In the genomic region with DNA sequence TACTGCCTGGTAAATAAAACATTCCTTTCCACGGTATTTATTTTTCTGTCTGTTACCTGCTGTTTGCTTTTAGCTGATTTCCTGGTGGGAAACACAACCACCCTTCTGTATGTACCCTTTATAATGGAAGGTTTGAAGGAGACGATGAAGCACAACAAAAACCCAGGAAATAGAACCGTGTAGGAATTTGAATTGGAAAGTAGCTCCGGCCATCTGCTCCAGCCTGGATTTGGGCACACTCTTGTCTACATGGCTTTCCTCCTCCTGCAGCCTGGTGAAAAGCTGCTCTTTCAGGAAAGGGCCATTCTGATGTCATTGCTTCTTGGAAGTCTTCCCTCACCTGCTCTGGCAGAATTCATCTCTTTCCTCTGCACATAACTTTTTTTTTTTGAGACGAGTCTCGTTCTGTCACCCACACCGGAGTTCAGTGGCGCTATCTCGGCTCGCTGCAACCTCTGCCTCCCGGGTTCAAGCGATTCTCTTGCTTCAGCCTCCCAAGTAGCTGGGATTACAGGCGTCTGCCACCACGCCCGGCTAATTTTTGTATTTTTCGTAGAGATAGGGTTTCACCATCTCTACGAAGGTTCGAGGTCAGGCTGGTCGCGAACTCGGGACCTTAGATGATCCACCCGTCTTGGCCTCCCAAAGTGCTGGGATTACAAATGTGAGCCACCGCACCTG, we compare ENCODE assay signal across 13 cellular contexts. TPM values are rescaled to one million over a fixed set of nuclear protein-coding genes. Genes with fewer than 3 reads are reported as not detected.
DNase-seq lines count a peak whose midpoint lies in the region; ATAC-seq and TF ChIP-seq lines count a peak whose summit lies in the region.
"Had no signal": no experiment of that assay in that cellular context is flagged by ENCODE, and none has a peak within 500 bp of the region (broad histone marks: within the 10 kb centered on the region; RNA-seq: fewer than 3 reads in every experiment).

No MANE protein-coding gene starts in this region.

- H3K4me3 ChIP-seq in gastroesophageal sphincter (no peak overlapping the region), subcutaneous abdominal adipose tissue (ENCODE audit: low read depth in 1 of 5, low read length in 5 of 5) (no peak overlapping the region)
- H3K4me3 ChIP-seq: lower lobe of right lung, SJSA1 had no signal

- no peak for ATAC-seq in activated naive CD8-positive, alpha-beta T cell treated with anti-CD3 and anti-CD28 coated beads, Interleukin-2, amount 50 U/mL, for 24 hours
- ATAC-seq in gastroesophageal sphincter (no peak), HG02852 (IDR thresholded peaks at IDR 0.05; ENCODE audit: unreplicated experiment) (no peak)
- ATAC-seq: activated T-cell treated with anti-CD3 and anti-CD28 coated beads, Interleukin-2, amount 50 U/mL, for 72 hours; lower lobe of right lung had no signal

- H3K36me3 ChIP-seq in gastroesophageal sphincter (no peaks in the 10 kb centered on the region), subcutaneous abdominal adipose tissue (ENCODE audit: control insufficient read depth in 5 of 5, insufficient read depth in 5 of 5, low read length in 5 of 5) (no peaks in the 10 kb centered on the region)
- H3K36me3 ChIP-seq: lower lobe of right lung, SJSA1 had no signal

- H3K27ac ChIP-seq in gastroesophageal sphincter (peak overlapping the region in 3 of 4 donors; percentile 12 to 94 (median 93)), subcutaneous abdominal adipose tissue (ENCODE audit: low read depth, low read length) (peak overlapping the region; percentile 77)
- H3K27ac ChIP-seq: lower lobe of right lung, SJSA1 had no signal

- peaks cover 38% of the 10 kb centered on the region for H3K36me3 Mint-ChIP-seq in activated naive CD8-positive, alpha-beta T cell treated with anti-CD3 and anti-CD28 coated beads for 36 hours
- peaks cover 17% of the 10 kb centered on the region for H3K36me3 Mint-ChIP-seq in activated naive CD8-positive, alpha-beta T cell treated with anti-CD3 and anti-CD28 coated beads, Interleukin-2, amount 50 U/mL, for 24 hours (ENCODE audit: low read depth)
- no peaks in the 10 kb centered on the region for H3K36me3 Mint-ChIP-seq in HFFc6 (ENCODE audit: low read depth)

- H3K4me3 Mint-ChIP-seq in activated naive CD8-positive, alpha-beta T cell treated with anti-CD3 and anti-CD28 coated beads for 36 hours = peak overlapping the region; percentile 86
- H3K4me3 Mint-ChIP-seq in activated naive CD8-positive, alpha-beta T cell treated with anti-CD3 and anti-CD28 coated beads, Interleukin-2, amount 50 U/mL, for 24 hours = no peak overlapping the region
- no peak overlapping the region for H3K4me3 Mint-ChIP-seq in HFFc6
- H3K4me3 Mint-ChIP-seq: activated B cell treated with CpG ODN at 0.5 μM for 24 hours had no signal

- no peak for TF ChIP-seq EP300 in gastroesophageal sphincter (IDR thresholded peaks at IDR 0.05)

- H3K9me3 Mint-ChIP-seq in activated naive CD8-positive, alpha-beta T cell treated with anti-CD3 and anti-CD28 coated beads for 36 hours = no peaks in the 10 kb centered on the region
- H3K9me3 Mint-ChIP-seq in activated naive CD8-positive, alpha-beta T cell treated with anti-CD3 and anti-CD28 coated beads, Interleukin-2, amount 50 U/mL, for 24 hours = no peaks in the 10 kb centered on the region
- no peaks in the 10 kb centered on the region for H3K9me3 Mint-ChIP-seq in HFFc6
- H3K9me3 Mint-ChIP-seq: activated B cell treated with CpG ODN at 0.5 μM for 24 hours; activated T-cell treated with anti-CD3 and anti-CD28 coated beads, Interleukin-2, amount 50 U/mL, for 72 hours had no signal

- peaks cover 32% of the 10 kb centered on the region for H3K27me3 Mint-ChIP-seq in activated naive CD8-positive, alpha-beta T cell treated with anti-CD3 and anti-CD28 coated beads for 36 hours
- H3K27me3 Mint-ChIP-seq in activated naive CD8-positive, alpha-beta T cell treated with anti-CD3 and anti-CD28 coated beads, Interleukin-2, amount 50 U/mL, for 24 hours = peaks cover 33% of the 10 kb centered on the region
- peaks cover 28% of the 10 kb centered on the region for H3K27me3 Mint-ChIP-seq in HFFc6 (ENCODE audit: insufficient read depth)

- no peak for TF ChIP-seq POLR2A in gastroesophageal sphincter (IDR thresholded peaks at IDR 0.05)

- 83 to 85% methylated on average over 15 to 16 of the region's 23 CpGs for WGBS in gastroesophageal sphincter (ENCODE audit: low coverage in 1 of 2), 2 donors

- H3K9me3 ChIP-seq in gastroesophageal sphincter (no peaks in the 10 kb centered on the region), subcutaneous abdominal adipose tissue (ENCODE audit: control insufficient read depth in 5 of 5, low read length in 5 of 5) (no peaks in the 10 kb centered on the region)
- H3K9me3 ChIP-seq: lower lobe of right lung, SJSA1 had no signal

- peaks cover 25% of the 10 kb centered on the region for H3K4me1 Mint-ChIP-seq in activated naive CD8-positive, alpha-beta T cell treated with anti-CD3 and anti-CD28 coated beads for 36 hours
- peaks cover 20% of the 10 kb centered on the region for H3K4me1 Mint-ChIP-seq in activated naive CD8-positive, alpha-beta T cell treated with anti-CD3 and anti-CD28 coated beads, Interleukin-2, amount 50 U/mL, for 24 hours
- H3K4me1 Mint-ChIP-seq in HFFc6 (ENCODE audit: low read depth) = no peaks in the 10 kb centered on the region

- no peak for DNase-seq in activated naive CD8-positive, alpha-beta T cell treated with anti-CD3 and anti-CD28 coated beads for 36 hours
- no peak for DNase-seq in activated naive CD8-positive, alpha-beta T cell treated with anti-CD3 and anti-CD28 coated beads, Interleukin-2, amount 50 U/mL, for 24 hours
- peak; percentile 26 for DNase-seq in NCI-H82 treated with DMSO at 0.1 percent for 48 hours (lab: John Stamatoyannopoulos, UW; ENCODE audit: unreplicated experiment)
- no peak for DNase-seq in HFFc6
- DNase-seq in activated T-cell treated with anti-CD3 and anti-CD28 coated beads for 4 hours = no peak
- DNase-seq: activated B cell treated with CpG ODN at 0.5 μM for 24 hours; activated T-cell treated with anti-CD3 and anti-CD28 coated beads, Interleukin-2, amount 50 U/mL, for 72 hours; lower lobe of right lung; NCI-H1105 had no signal

- H3K27me3 ChIP-seq in gastroesophageal sphincter (no peaks in the 10 kb centered on the region), subcutaneous abdominal adipose tissue (ENCODE audit: control insufficient read depth in 5 of 5, insufficient read depth in 4 of 5, low read length in 5 of 5) (no peaks in the 10 kb centered on the region)

- H3K9ac ChIP-seq in subcutaneous abdominal adipose tissue (ENCODE audit: low read length in 5 of 5) = peak overlapping the region in 1 of 5 donors; percentile 13

- H3K27ac Mint-ChIP-seq in activated naive CD8-positive, alpha-beta T cell treated with anti-CD3 and anti-CD28 coated beads for 36 hours = no peak overlapping the region
- no peak overlapping the region for H3K27ac Mint-ChIP-seq in activated naive CD8-positive, alpha-beta T cell treated with anti-CD3 and anti-CD28 coated beads, Interleukin-2, amount 50 U/mL, for 24 hours
- no peak overlapping the region for H3K27ac Mint-ChIP-seq in HFFc6
- H3K27ac Mint-ChIP-seq: activated B cell treated with CpG ODN at 0.5 μM for 24 hours; activated T-cell treated with anti-CD3 and anti-CD28 coated beads, Interleukin-2, amount 50 U/mL, for 72 hours had no signal

- H3K4me1 ChIP-seq in gastroesophageal sphincter = peaks cover 0 to 52% (median 7%) of the 10 kb centered on the region in 3 donors
- H3K4me1 ChIP-seq in subcutaneous abdominal adipose tissue (ENCODE audit: control insufficient read depth in 5 of 5, insufficient read depth in 5 of 5, low read length in 5 of 5) = peaks cover 0 to 30% (median 21%) of the 10 kb centered on the region in 5 donors

- TF ChIP-seq CTCF in gastroesophageal sphincter (IDR thresholded peaks at IDR 0.05) (no peak), HFFc6 (IDR thresholded peaks at IDR 0.05) (no peak)

RNA-seq across cellular contexts. Expression of a gene that starts 2.7 kb away (rescaled TPM):
- 100 to 1,000 TPM; 129 TPM for total RNA-seq in activated naive CD8-positive, alpha-beta T cell treated with anti-CD3 and anti-CD28 coated beads for 36 hours
- total RNA-seq in gastroesophageal sphincter = 10 to 100 TPM; 39.6 to 72.7 (median 60.7) TPM
- 1 to 10 TPM in 2 of 6 experiments, under 1 TPM in 4; 0.25 to 3.3 (median 0.53) TPM for total RNA-seq in HFFc6 (2021; fragmentation: NEBNext Ultra II Directional; extraction: Animal tissue kit (Norgen Biotek cat#: 25700))

Comparison
In these comparisons a context has a peak if more than half of its experiments do, and no peak if none do; other contexts are left out.
1. RNA of a gene that starts 2.7 kb away (total RNA-seq): 129 TPM in activated naive CD8-positive, alpha-beta T cell treated with anti-CD3 and anti-CD28 coated beads for 36 hours and 39.6 to 72.7 TPM in gastroesophageal sphincter; 0.25 to 3.3 TPM in HFFc6; every median in the first group is over 4 times any median in the second.